ENCODE assay signal across 1 cellular context in the genomic region with DNA sequence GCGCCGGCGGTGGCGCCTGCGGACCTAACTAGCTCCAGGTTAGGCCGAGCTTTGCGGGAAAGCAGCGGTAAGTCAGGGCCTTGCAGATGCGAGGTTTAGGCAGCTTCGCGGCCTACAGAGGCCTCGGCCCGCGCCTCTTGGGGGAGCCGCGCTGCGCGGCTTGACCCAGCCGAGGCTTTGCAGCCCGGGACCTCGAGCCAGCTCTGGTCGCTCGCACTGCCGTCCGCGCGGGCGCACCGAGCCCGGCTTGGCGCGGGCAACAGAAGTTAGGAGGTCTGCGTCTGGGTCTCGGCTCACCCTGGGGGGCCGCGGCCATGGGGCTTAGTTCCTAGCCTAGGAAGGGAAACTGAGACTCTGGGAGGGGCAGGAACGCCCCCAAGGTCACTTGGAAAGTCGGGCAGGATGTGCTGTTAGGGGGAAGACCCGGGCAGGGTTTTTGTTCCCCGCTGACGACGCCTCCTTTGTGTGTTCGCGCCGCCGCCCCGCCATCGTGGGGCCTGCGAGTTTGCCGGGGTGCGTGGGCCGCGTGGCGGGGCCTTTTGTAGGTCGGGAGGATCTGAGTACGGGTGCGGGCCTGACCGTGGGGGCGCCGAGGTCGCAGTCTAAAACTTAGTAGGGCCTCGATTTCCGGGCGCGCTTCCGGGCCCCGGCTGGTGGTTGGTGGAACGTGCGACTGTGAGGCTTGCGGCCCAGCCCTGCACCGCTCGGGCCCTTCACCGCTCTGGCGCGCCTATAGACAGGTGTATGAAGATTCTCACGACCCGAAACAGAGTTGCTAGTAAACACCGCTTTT.
TF ChIP-seq lines count a peak whose summit lies in the region.

No MANE protein-coding gene starts in this region.

TF ChIP-seq in GM12878, 131 proteins besides CTCF, POLR2A, EP300 and RAD21 (continued from another document):
- TF ChIP-seq ZNF687 (IDR thresholded peaks at IDR 0.05) (peak; percentile 76; the same call in 1 of the 2 replicates), EED (IDR thresholded peaks at IDR 0.05; ENCODE audit: low read depth) (no peak), RAD51 (IDR thresholded peaks at IDR 0.05) (no peak), TAF1 (IDR thresholded peaks at IDR 0.05; ENCODE audit: borderline replicate concordance, low read depth, low read length) (0 out of 2 replicates have a peak, but pooled peaks have one; percentile 8), KDM1A (IDR thresholded peaks at IDR 0.05; ENCODE audit: borderline replicate concordance) (no peak), TCF12 (IDR thresholded peaks at IDR 0.05; ENCODE audit: low read depth, low read length) (no peak), LARP7 (IDR thresholded peaks at IDR 0.05) (peak; percentile 45), SKIL (IDR thresholded peaks at IDR 0.05; ENCODE audit: low read depth, poor library complexity, severe bottlenecking) (no peak), ZSCAN29 (IDR thresholded peaks at IDR 0.05) (no peak)
- TF ChIP-seq, protein P1, sequence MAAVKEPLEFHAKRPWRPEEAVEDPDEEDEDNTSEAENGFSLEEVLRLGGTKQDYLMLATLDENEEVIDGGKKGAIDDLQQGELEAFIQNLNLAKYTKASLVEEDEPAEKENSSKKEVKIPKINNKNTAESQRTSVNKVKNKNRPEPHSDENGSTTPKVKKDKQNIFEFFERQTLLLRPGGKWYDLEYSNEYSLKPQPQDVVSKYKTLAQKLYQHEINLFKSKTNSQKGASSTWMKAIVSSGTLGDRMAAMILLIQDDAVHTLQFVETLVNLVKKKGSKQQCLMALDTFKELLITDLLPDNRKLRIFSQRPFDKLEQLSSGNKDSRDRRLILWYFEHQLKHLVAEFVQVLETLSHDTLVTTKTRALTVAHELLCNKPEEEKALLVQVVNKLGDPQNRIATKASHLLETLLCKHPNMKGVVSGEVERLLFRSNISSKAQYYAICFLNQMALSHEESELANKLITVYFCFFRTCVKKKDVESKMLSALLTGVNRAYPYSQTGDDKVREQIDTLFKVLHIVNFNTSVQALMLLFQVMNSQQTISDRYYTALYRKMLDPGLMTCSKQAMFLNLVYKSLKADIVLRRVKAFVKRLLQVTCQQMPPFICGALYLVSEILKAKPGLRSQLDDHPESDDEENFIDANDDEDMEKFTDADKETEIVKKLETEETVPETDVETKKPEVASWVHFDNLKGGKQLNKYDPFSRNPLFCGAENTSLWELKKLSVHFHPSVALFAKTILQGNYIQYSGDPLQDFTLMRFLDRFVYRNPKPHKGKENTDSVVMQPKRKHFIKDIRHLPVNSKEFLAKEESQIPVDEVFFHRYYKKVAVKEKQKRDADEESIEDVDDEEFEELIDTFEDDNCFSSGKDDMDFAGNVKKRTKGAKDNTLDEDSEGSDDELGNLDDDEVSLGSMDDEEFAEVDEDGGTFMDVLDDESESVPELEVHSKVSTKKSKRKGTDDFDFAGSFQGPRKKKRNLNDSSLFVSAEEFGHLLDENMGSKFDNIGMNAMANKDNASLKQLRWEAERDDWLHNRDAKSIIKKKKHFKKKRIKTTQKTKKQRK (IDR thresholded peaks at IDR 0.05; ENCODE audit: low read depth, low read length), result no peak
- TF ChIP-seq, protein P2, sequence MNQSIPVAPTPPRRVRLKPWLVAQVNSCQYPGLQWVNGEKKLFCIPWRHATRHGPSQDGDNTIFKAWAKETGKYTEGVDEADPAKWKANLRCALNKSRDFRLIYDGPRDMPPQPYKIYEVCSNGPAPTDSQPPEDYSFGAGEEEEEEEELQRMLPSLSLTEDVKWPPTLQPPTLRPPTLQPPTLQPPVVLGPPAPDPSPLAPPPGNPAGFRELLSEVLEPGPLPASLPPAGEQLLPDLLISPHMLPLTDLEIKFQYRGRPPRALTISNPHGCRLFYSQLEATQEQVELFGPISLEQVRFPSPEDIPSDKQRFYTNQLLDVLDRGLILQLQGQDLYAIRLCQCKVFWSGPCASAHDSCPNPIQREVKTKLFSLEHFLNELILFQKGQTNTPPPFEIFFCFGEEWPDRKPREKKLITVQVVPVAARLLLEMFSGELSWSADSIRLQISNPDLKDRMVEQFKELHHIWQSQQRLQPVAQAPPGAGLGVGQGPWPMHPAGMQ (IDR thresholded peaks at IDR 0.05; ENCODE audit: borderline replicate concordance), result no peak
- TF ChIP-seq, protein P3, sequence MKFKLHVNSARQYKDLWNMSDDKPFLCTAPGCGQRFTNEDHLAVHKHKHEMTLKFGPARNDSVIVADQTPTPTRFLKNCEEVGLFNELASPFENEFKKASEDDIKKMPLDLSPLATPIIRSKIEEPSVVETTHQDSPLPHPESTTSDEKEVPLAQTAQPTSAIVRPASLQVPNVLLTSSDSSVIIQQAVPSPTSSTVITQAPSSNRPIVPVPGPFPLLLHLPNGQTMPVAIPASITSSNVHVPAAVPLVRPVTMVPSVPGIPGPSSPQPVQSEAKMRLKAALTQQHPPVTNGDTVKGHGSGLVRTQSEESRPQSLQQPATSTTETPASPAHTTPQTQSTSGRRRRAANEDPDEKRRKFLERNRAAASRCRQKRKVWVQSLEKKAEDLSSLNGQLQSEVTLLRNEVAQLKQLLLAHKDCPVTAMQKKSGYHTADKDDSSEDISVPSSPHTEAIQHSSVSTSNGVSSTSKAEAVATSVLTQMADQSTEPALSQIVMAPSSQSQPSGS (IDR thresholded peaks at IDR 0.05; ENCODE audit: low read length), result no peak
- TF ChIP-seq, protein P4, sequence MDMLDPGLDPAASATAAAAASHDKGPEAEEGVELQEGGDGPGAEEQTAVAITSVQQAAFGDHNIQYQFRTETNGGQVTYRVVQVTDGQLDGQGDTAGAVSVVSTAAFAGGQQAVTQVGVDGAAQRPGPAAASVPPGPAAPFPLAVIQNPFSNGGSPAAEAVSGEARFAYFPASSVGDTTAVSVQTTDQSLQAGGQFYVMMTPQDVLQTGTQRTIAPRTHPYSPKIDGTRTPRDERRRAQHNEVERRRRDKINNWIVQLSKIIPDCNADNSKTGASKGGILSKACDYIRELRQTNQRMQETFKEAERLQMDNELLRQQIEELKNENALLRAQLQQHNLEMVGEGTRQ (IDR thresholded peaks at IDR 0.05; ENCODE audit: borderline replicate concordance, low read depth, low read length), result no peak
TF ChIP-seq in GM12878: peak in this region for 34.
